Comparison of ENCODE assay signal across 26 cellular contexts in genomic region chr21:29885491-29885890, GRCh38. TPM values are rescaled to one million over a fixed set of nuclear protein-coding genes. Genes with fewer than 3 reads are reported as not detected.
"Had no signal": no experiment of that assay in that cellular context is flagged by ENCODE, and none has a peak within 500 bp of the region (broad histone marks: within the 10 kb centered on the region; RNA-seq: fewer than 3 reads in every experiment).

No MANE protein-coding gene starts in this region.

- H3K36me3 ChIP-seq: colonic mucosa, esophagus muscularis mucosa, esophagus squamous epithelium, gastrocnemius medialis, gastroesophageal sphincter, heart left ventricle, heart right ventricle had no signal

- ATAC-seq: effector memory CD8-positive, alpha-beta T cell; esophagus mucosa; foreskin keratinocyte; gastrocnemius medialis; gastroesophageal sphincter; heart left ventricle; heart right ventricle had no signal

- H3K4me3 ChIP-seq: colonic mucosa, coronary artery, dorsolateral prefrontal cortex, esophagus muscularis mucosa, esophagus squamous epithelium, gastrocnemius medialis, gastroesophageal sphincter, heart left ventricle, heart right ventricle had no signal

- H3K27ac ChIP-seq: colonic mucosa, coronary artery, dorsolateral prefrontal cortex, epithelial cell of prostate, esophagus muscularis mucosa, esophagus squamous epithelium, foreskin keratinocyte, gastrocnemius medialis, gastroesophageal sphincter, heart left ventricle, heart right ventricle had no signal

- H3K9me3 ChIP-seq: colonic mucosa, esophagus muscularis mucosa, esophagus squamous epithelium, gastrocnemius medialis, gastroesophageal sphincter, heart left ventricle, heart right ventricle had no signal

- DNase-seq: colonic mucosa; cortex of kidney; dermis blood vessel endothelial cell; dorsolateral prefrontal cortex; effector CD4-positive, alpha-beta T cell; effector CD8-positive, alpha-beta T cell; effector memory CD4-positive, alpha-beta T cell; effector memory CD8-positive, alpha-beta T cell; endodermal cell; erythroblast; esophagus squamous epithelium; foreskin fibroblast; foreskin keratinocyte; foreskin melanocyte; gastrocnemius medialis; glutamatergic neuron; head of caudate nucleus; heart left ventricle; heart right ventricle had no signal

- H3K27me3 ChIP-seq: colonic mucosa, esophagus muscularis mucosa, esophagus squamous epithelium, foreskin keratinocyte, gastrocnemius medialis, gastroesophageal sphincter, heart left ventricle had no signal

RNA-seq across cellular contexts. Expression of gene GRIK1, which starts 54.3 kb away (rescaled TPM):
- polyA plus RNA-seq: endothelial cell of umbilical vein, fibroblast of lung, foreskin keratinocyte, heart left ventricle, heart right ventricle had no signal
